In the genomic region with DNA sequence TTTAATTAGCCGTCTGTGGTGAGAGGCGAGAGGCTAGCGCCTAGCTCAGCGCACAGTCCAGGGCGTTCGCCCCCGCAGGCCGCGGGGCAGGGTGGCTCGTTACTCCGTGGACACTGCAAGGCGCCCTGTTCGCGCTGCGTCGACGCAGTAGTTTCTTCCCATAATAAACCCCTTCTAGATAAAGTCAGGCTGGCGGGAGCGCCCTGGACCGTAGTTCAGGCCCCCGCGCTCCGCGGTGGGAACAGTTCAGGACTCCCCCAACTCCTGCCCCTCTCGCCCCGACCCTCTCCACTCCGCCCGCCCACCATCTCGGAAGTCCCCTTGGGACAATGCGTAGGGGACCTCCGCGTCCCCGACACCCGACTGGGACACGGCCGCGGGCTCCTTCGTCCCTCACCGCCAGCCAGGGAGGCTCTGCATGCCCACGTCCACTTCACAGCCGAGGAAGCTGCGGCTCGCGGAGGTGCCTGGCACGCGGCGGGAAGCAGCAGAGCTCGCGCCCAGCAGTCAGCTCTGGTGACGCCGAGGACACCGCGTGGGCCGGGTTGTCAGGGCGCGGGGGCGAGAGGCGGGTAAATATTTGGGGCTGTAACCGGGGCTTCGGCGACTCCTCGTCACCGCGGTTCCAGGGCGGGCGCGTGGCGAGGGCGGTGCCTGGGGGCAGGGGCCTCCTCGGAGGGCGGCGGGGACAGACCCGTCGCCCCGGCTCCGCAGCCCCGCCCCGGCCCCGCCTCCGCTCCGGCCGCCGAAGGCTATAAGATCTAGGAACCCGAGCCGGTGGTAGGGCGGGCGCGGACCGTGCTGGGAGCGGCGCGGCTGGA, we compare ENCODE assay signal across 8 cellular contexts. TPM values are rescaled to one million over a fixed set of nuclear protein-coding genes. Genes with fewer than 3 reads are reported as not detected.
DNase-seq lines count a peak whose midpoint lies in the region; ATAC-seq and TF ChIP-seq lines count a peak whose summit lies in the region.

A gene with protein sequence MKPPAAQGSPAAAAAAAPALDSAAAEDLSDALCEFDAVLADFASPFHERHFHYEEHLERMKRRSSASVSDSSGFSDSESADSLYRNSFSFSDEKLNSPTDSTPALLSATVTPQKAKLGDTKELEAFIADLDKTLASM (plus strand): TSS at position 783 of the 821 bp plus-strand sequence. CDS start 158 bp downstream, outside the sequence.

- peak within 1 kb of the TSS; percentile 46 for H3K4me3 ChIP-seq in SJSA1
- peak within 1 kb of the TSS; percentile 51 for H3K4me3 ChIP-seq in ovary
- H3K4me3 ChIP-seq in testis, result peak within 1 kb of the TSS; percentile 57 to 67

- H3K36me3 ChIP-seq in SJSA1, result no peaks in the 10 kb centered on the region
- no peaks in the 10 kb centered on the region for H3K36me3 ChIP-seq in ovary
- H3K36me3 ChIP-seq in testis (ENCODE audit: low read depth, missing control alignments), result no peaks in the 10 kb centered on the region

- H3K27me3 ChIP-seq in SJSA1 (replicated peaks), result no peaks in the 10 kb centered on the region
- H3K27me3 ChIP-seq in ovary, result no peaks in the 10 kb centered on the region
- H3K27me3 ChIP-seq in testis, result no peaks in the 10 kb centered on the region

- intact Hi-C loops in head of caudate nucleus (cut with DNase I), result loop anchor here (5.0 kb wide), 3 partner anchors 90 to 190 kb away; no protein-coding TSS in a partner anchor
- intact Hi-C loops in ovary (cut with DNase I), result no loop called here
- intact Hi-C loops in testis (cut with DNase I; ENCODE audit: low total_unique reads), result no loop called here

- H3K4me1 ChIP-seq in SJSA1 (replicated peaks), result peaks cover 15% of the 10 kb centered on the region
- peaks cover 5% of the 10 kb centered on the region for H3K4me1 ChIP-seq in ovary (ENCODE audit: insufficient read depth)
- H3K4me1 ChIP-seq in testis, result peaks cover 5% of the 10 kb centered on the region

- CTCF ChIA-PET in activated naive CD4-positive, alpha-beta T cell treated with anti-CD3 and anti-CD28 coated beads, Interleukin-2, amount 10 ng/mL, durations not matched to agents 7 days and 5 days (lab: Charles Lee), result interaction anchor here (0.6 to 3.6 kb wide), 7 partner anchors 10 to 196 kb away, joined by 3 to 40 read pairs (median 6); no protein-coding TSS in a partner anchor

- 3 to 8% (median 8%) methylated on average over 52 to 92 of the region's 92 CpGs for WGBS in ovary, 3 donors
- 4% methylated on average over 74 of the region's 92 CpGs; no CpG with 5 or more reads in 1 of the 2 donors for WGBS in testis, 2 donors

- peak; percentile 66 for ATAC-seq in HG03064 (IDR thresholded peaks at IDR 0.05; ENCODE audit: low read depth, unreplicated experiment)

- H3K27ac ChIP-seq in SJSA1 (no peak within 1 kb of the TSS), ovary (no peak within 1 kb of the TSS), testis (peak within 1 kb of the TSS in 1 of 2 donors; percentile 45)

- no peak for TF ChIP-seq POLR2A in ovary (IDR thresholded peaks at IDR 0.05)
- TF ChIP-seq POLR2A in testis (IDR thresholded peaks at IDR 0.05), result no peak

- H3K27ac Mint-ChIP-seq in activated naive CD4-positive, alpha-beta T cell treated with anti-CD3 and anti-CD28 coated beads, Interleukin-2, amount 10 ng/mL, durations not matched to agents 7 days and 5 days, result peak within 1 kb of the TSS; percentile 87

- no peaks in the 10 kb centered on the region for H3K9me3 ChIP-seq in SJSA1 (replicated peaks)
- no peaks in the 10 kb centered on the region for H3K9me3 ChIP-seq in ovary
- H3K9me3 ChIP-seq in testis, result no peaks in the 10 kb centered on the region

- peak; percentile 47 for DNase-seq in SIG-M5 treated with dmso at 0.1 percent for 504 hours (lab: John Stamatoyannopoulos, UW; ENCODE audit: unreplicated experiment)
- DNase-seq in SIG-M5 (lab: John Stamatoyannopoulos, UW), result no peak
- DNase-seq in SJSA1 (ENCODE audit: low read depth in 1 of 2, low spot score in 2 of 2), result peak; percentile 51 to 58
- DNase-seq in activated naive CD4-positive, alpha-beta T cell treated with anti-CD3 and anti-CD28 coated beads, Interleukin-2, amount 10 ng/mL, durations not matched to agents 7 days and 5 days, result peak; percentile 89
- DNase-seq in head of caudate nucleus, result peak; percentile 72 to 96 (median 89)
- peak in 3 of 5 donors; percentile 30 to 45 (median 39) for DNase-seq in ovary
- peak; percentile 60 for DNase-seq in testis

- TF ChIP-seq EP300 in ovary (IDR thresholded peaks at IDR 0.05), result no peak

- peaks cover 35% of the 10 kb centered on the region for H3K27me3 Mint-ChIP-seq in activated naive CD4-positive, alpha-beta T cell treated with anti-CD3 and anti-CD28 coated beads, Interleukin-2, amount 10 ng/mL, durations not matched to agents 7 days and 5 days

- H3K4me1 Mint-ChIP-seq in activated naive CD4-positive, alpha-beta T cell treated with anti-CD3 and anti-CD28 coated beads, Interleukin-2, amount 10 ng/mL, durations not matched to agents 7 days and 5 days, result peaks cover 40% of the 10 kb centered on the region

- TF ChIP-seq CTCF in ovary (IDR thresholded peaks at IDR 0.05) (no peak), testis (IDR thresholded peaks at IDR 0.05) (no peak)

- H3K4me3 Mint-ChIP-seq in activated naive CD4-positive, alpha-beta T cell treated with anti-CD3 and anti-CD28 coated beads, Interleukin-2, amount 10 ng/mL, durations not matched to agents 7 days and 5 days, result peak within 1 kb of the TSS; percentile 85

- peaks cover 28% of the 10 kb centered on the region for H3K36me3 Mint-ChIP-seq in activated naive CD4-positive, alpha-beta T cell treated with anti-CD3 and anti-CD28 coated beads, Interleukin-2, amount 10 ng/mL, durations not matched to agents 7 days and 5 days

- no peaks in the 10 kb centered on the region for H3K9me3 Mint-ChIP-seq in activated naive CD4-positive, alpha-beta T cell treated with anti-CD3 and anti-CD28 coated beads, Interleukin-2, amount 10 ng/mL, durations not matched to agents 7 days and 5 days

RNA-seq across cellular contexts. Expression of the gene that starts here (rescaled TPM):
- total RNA-seq in SJSA1 (2014; rRNA removed; shearing (Covaris generic)), result 0.34 and 3.1 TPM in 2 replicates
- total RNA-seq in ovary (10 to 100 TPM in 3 of 7 donors, 1 to 10 TPM in 4; 1.7 to 62.2 (median 5.2) TPM), testis (10 to 100 TPM; 15.1 to 26.5 TPM)
- polyA plus RNA-seq in ovary (10 to 100 TPM in 1 of 2 donors, 1 to 10 TPM in 1; 4.5 to 14.9 TPM), testis (ENCODE audit: insufficient read depth, low read depth, low replicate concordance) (64.2 TPM)
